16 cellular contexts compared by ENCODE assay signal in the genomic region with DNA sequence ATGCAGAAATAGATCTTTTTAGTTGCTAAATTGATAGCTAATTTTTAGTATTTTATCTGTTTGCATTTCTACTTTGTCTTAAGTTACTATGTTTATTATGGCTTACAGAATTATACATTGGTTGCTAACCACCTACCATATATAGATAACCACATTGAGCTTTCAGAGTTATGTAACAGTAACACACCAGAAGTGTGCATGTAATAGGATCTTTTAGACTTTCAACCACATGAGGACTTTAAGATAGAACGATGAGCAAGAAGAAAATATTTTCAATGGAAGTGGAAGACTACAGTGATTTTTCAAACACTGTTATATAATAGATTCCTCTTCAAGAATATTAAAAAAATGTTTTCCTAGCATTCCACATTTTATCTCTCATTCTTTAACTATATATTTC. TPM values are rescaled to one million over a fixed set of nuclear protein-coding genes. Genes with fewer than 3 reads are reported as not detected.
DNase-seq lines count a peak whose midpoint lies in the region; ATAC-seq and FAIRE-seq lines count a peak whose summit lies in the region.
"Had no signal": no experiment of that assay in that cellular context is flagged by ENCODE, and none has a peak within 500 bp of the region (broad histone marks: within the 10 kb centered on the region; RNA-seq: fewer than 3 reads in every experiment).

No MANE protein-coding gene starts in this region.

- peaks cover 11% of the 10 kb centered on the region for H3K4me1 Mint-ChIP-seq in activated naive CD8-positive, alpha-beta T cell (ENCODE audit: low read depth)
- H3K4me1 Mint-ChIP-seq in activated naive CD8-positive, alpha-beta T cell treated with anti-CD3 and anti-CD28 coated beads, Interleukin-2, amount 50 U/mL, for 24 hours = peaks cover 3% of the 10 kb centered on the region
- H3K4me1 Mint-ChIP-seq in CD8-positive, alpha-beta memory T cell = peaks cover 12 to 21% (median 15%) of the 10 kb centered on the region in 3 donors

- H3K4me3 Mint-ChIP-seq in activated naive CD8-positive, alpha-beta T cell = no peak overlapping the region
- H3K4me3 Mint-ChIP-seq in activated naive CD8-positive, alpha-beta T cell treated with anti-CD3 and anti-CD28 coated beads, Interleukin-2, amount 50 U/mL, for 24 hours = no peak overlapping the region
- H3K4me3 Mint-ChIP-seq in CD8-positive, alpha-beta memory T cell = no peak overlapping the region

- peaks cover 6% of the 10 kb centered on the region for H3K36me3 Mint-ChIP-seq in activated naive CD8-positive, alpha-beta T cell
- H3K36me3 Mint-ChIP-seq in activated naive CD8-positive, alpha-beta T cell treated with anti-CD3 and anti-CD28 coated beads, Interleukin-2, amount 50 U/mL, for 24 hours (ENCODE audit: low read depth) = peaks cover 39% of the 10 kb centered on the region
- H3K36me3 Mint-ChIP-seq in CD8-positive, alpha-beta memory T cell = peaks cover 3 to 73% (median 24%) of the 10 kb centered on the region in 3 donors

- POLR2A ChIA-PET in CD8-positive, alpha-beta memory T cell (lab: Charles Lee) = no interaction called here

- no peak overlapping the region for H3K27ac ChIP-seq in CD8-positive, alpha-beta memory T cell (ENCODE audit: low read depth, low read length)
- H3K27ac ChIP-seq: 22Rv1, BLaER1 had no signal

- no peaks in the 10 kb centered on the region for H3K27me3 Mint-ChIP-seq in activated naive CD8-positive, alpha-beta T cell
- no peaks in the 10 kb centered on the region for H3K27me3 Mint-ChIP-seq in activated naive CD8-positive, alpha-beta T cell treated with anti-CD3 and anti-CD28 coated beads, Interleukin-2, amount 50 U/mL, for 24 hours
- no peaks in the 10 kb centered on the region for H3K27me3 Mint-ChIP-seq in CD8-positive, alpha-beta memory T cell

- ATAC-seq in activated naive CD8-positive, alpha-beta T cell treated with anti-CD3 and anti-CD28 coated beads, Interleukin-2, amount 50 U/mL, for 24 hours = no peak
- ATAC-seq in GM19324 (IDR thresholded peaks at IDR 0.05; ENCODE audit: low FRiP score, unreplicated experiment) (no peak), HG02938 (IDR thresholded peaks at IDR 0.05; ENCODE audit: unreplicated experiment) (no peak)
- ATAC-seq: GM12878 had no signal

- no peak overlapping the region for H3K4me3 ChIP-seq in CD8-positive, alpha-beta memory T cell (ENCODE audit: low read length)
- H3K4me3 ChIP-seq: BLaER1, GM12878 had no signal

- FAIRE-seq in islet of Langerhans (lab: Jason Lieb, UNC) = peak; percentile 61
- FAIRE-seq: GM12878 had no signal

- H3K9me3 Mint-ChIP-seq in activated naive CD8-positive, alpha-beta T cell (ENCODE audit: low read depth) = no peaks in the 10 kb centered on the region
- H3K9me3 Mint-ChIP-seq in activated naive CD8-positive, alpha-beta T cell treated with anti-CD3 and anti-CD28 coated beads, Interleukin-2, amount 50 U/mL, for 24 hours = no peaks in the 10 kb centered on the region
- no peaks in the 10 kb centered on the region for H3K9me3 Mint-ChIP-seq in CD8-positive, alpha-beta memory T cell

- peaks cover 35% of the 10 kb centered on the region for H3K36me3 ChIP-seq in CD8-positive, alpha-beta memory T cell (ENCODE audit: insufficient read depth, low read length)

- CTCF ChIA-PET in CD8-positive, alpha-beta memory T cell (lab: Charles Lee) = no interaction called here

- H3K4me1 ChIP-seq in CD8-positive, alpha-beta memory T cell (ENCODE audit: insufficient read depth, low read length) = no peaks in the 10 kb centered on the region
- H3K4me1 ChIP-seq: BLaER1 had no signal

- H3K27ac Mint-ChIP-seq in activated naive CD8-positive, alpha-beta T cell = peak overlapping the region; percentile 50
- H3K27ac Mint-ChIP-seq in activated naive CD8-positive, alpha-beta T cell treated with anti-CD3 and anti-CD28 coated beads, Interleukin-2, amount 50 U/mL, for 24 hours = no peak overlapping the region
- H3K27ac Mint-ChIP-seq in CD8-positive, alpha-beta memory T cell = peak overlapping the region in 3 of 8 donors; percentile 32 to 76 (median 61)

- no peaks in the 10 kb centered on the region for H3K9me3 ChIP-seq in CD8-positive, alpha-beta memory T cell (ENCODE audit: low read length)
- H3K9me3 ChIP-seq: BLaER1 had no signal

- DNase-seq in activated naive CD8-positive, alpha-beta T cell treated with anti-CD3 and anti-CD28 coated beads, Interleukin-2, amount 50 U/mL, for 24 hours = no peak
- DNase-seq in SIG-M5 treated with dmso at 0.1 percent for 504 hours (lab: John Stamatoyannopoulos, UW; ENCODE audit: unreplicated experiment) = peak; percentile 59
- DNase-seq in RPMI8226 = no peak
- no peak for DNase-seq in CD8-positive, alpha-beta memory T cell
- DNase-seq: DMS153, HCEC 1CT, NCI-H1105, NCI-H187, NCI-H82 had no signal

- H3K27me3 ChIP-seq in CD8-positive, alpha-beta memory T cell (ENCODE audit: insufficient read depth, low read length, poor library complexity, severe bottlenecking) = no peaks in the 10 kb centered on the region
- H3K27me3 ChIP-seq: BLaER1 had no signal

RNA-seq across cellular contexts. Expression of gene TOR1AIP1, which starts 28.8 kb away (rescaled TPM):
- 10 to 100 TPM; 51.0 to 52.6 TPM for total RNA-seq in CD8-positive, alpha-beta memory T cell
- 79.9 TPM for polyA plus RNA-seq in CD8-positive, alpha-beta memory T cell

RNA-seq across cellular contexts. Expression of gene TOR1AIP2, which starts 33.3 kb away (rescaled TPM):
- 10 to 100 TPM; 71.4 to 71.6 TPM for total RNA-seq in CD8-positive, alpha-beta memory T cell
- 10.1 TPM for polyA plus RNA-seq in CD8-positive, alpha-beta memory T cell

RNA-seq across cellular contexts. Expression of gene CEP350, which starts 43.7 kb away (rescaled TPM):
- total RNA-seq in CD8-positive, alpha-beta memory T cell = 10 to 100 TPM; 41.4 to 43.3 TPM
- 60.1 TPM for polyA plus RNA-seq in CD8-positive, alpha-beta memory T cell
